22 cellular contexts compared by ENCODE assay signal in the genomic region with DNA sequence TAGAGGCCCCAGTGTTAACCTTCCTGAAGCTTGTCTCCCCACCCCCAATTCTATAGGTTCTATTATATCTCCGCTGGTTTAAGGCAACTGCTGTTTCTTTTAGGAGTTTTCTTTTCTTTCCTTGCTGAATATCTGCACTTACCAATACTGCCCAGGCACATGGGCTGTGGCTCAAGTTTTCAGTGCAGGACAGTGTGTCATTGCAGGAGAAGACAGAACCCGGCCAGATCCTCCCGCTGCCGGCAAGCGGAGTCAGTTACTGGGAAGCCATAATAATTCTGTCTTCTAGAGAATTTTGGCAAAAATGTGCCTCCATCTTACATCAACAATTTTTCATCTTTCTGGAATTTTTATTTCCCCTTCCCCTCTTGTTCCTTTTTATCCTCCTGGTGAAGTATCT.
DNase-seq lines count a peak whose midpoint lies in the region; ATAC-seq and TF ChIP-seq lines count a peak whose summit lies in the region.
"Had no signal": no experiment of that assay in that cellular context is flagged by ENCODE, and none has a peak within 500 bp of the region (broad histone marks: within the 10 kb centered on the region; RNA-seq: fewer than 3 reads in every experiment).

No MANE protein-coding gene starts in this region.

- no peak overlapping the region for H3K4ac ChIP-seq in neuronal stem cell (ENCODE audit: low read length)

- no peak overlapping the region for H3K9ac ChIP-seq in neuronal stem cell (ENCODE audit: low read depth, low read length, poor library complexity)
- H3K9ac ChIP-seq: BLaER1 treated with 17β-estradiol and CSF1 and Interleukin-3, amounts not matched to agents 10 nM and 100 nM had no signal

- no peak overlapping the region for H2BK12ac ChIP-seq in neuronal stem cell (ENCODE audit: low read length)

- H3K27ac ChIP-seq in heart right ventricle, result no peak overlapping the region
- H3K27ac ChIP-seq in neuronal stem cell (replicated peaks; ENCODE audit: low read length), result no peak overlapping the region
- H3K27ac ChIP-seq: 22Rv1; BLaER1 treated with 17β-estradiol and CSF1 and Interleukin-3, amounts not matched to agents 10 nM and 100 nM had no signal

- H3K79me1 ChIP-seq in neuronal stem cell (ENCODE audit: low read depth, low read length), result no peaks in the 10 kb centered on the region

- H2BK5ac ChIP-seq in neuronal stem cell (ENCODE audit: low read length), result no peak overlapping the region

- H3K27me3 ChIP-seq in heart right ventricle (no peaks in the 10 kb centered on the region), neuronal stem cell (ENCODE audit: control insufficient read depth in 3 of 3, insufficient read depth in 3 of 3, low read depth in 1 of 3, low read length in 3 of 3) (no peaks in the 10 kb centered on the region), H7 (ENCODE audit: control insufficient read depth, insufficient read depth, low read length) (no peaks in the 10 kb centered on the region)
- H3K27me3 ChIP-seq: BE2C; BLaER1 treated with 17β-estradiol and CSF1 and Interleukin-3, amounts not matched to agents 10 nM and 100 nM had no signal

- peaks cover 45% of the 10 kb centered on the region for H3K4me1 Mint-ChIP-seq in nephron progenitor cell
- H3K4me1 Mint-ChIP-seq: CD14-positive monocyte, GM23338 had no signal

- no peak overlapping the region for H4K8ac ChIP-seq in neuronal stem cell (ENCODE audit: low read depth, low read length)

- H3K4me1 ChIP-seq in heart right ventricle (peaks cover 6 to 36% (median 31%) of the 10 kb centered on the region in 9 donors), neuronal stem cell (ENCODE audit: control insufficient read depth in 2 of 2, insufficient read depth in 1 of 2, low read depth in 1 of 2, low read length in 2 of 2) (peaks cover 12 to 21% of the 10 kb centered on the region in 2 donors)
- H3K4me1 ChIP-seq: BE2C, HAP-1 had no signal

- H3K4me3 ChIP-seq in heart right ventricle (no peak overlapping the region), neuronal stem cell (ENCODE audit: low read length in 2 of 2) (no peak overlapping the region), H7 (ENCODE audit: insufficient read depth, low read depth, low read length) (no peak overlapping the region)
- H3K4me3 ChIP-seq: BLaER1 treated with 17β-estradiol and CSF1 and Interleukin-3, amounts not matched to agents 10 nM and 100 nM; GM12878; GM23338; HAP-1 had no signal

- no peak overlapping the region for H3K14ac ChIP-seq in neuronal stem cell (ENCODE audit: low read length)

- intact Hi-C loops in Right ventricle myocardium inferior (cut with DNase I) (no loop called here), heart right ventricle (cut with DNase I) (no loop called here), sciatic nerve (cut with DNase I) (no loop called here)

- DNase-seq in Right ventricle myocardium inferior (ENCODE audit: missing footprints) (peak; percentile 63), heart right ventricle (no peak), nephron progenitor cell (no peak), neuronal stem cell (ENCODE audit: low spot score) (no peak), H7 (no peak), NCI-H1092 (lab: John Stamatoyannopoulos, UW) (no peak), sciatic nerve (ENCODE audit: low spot score) (no peak)
- DNase-seq: AML-193; BE2C; CD4-positive, alpha-beta T cell; CD8-positive, alpha-beta memory T cell; DMS 273 treated with DMSO at 0.1 percent for 48 hours; DMS79; EL; GDM1; HFFc6 had no signal

- peaks cover 5% of the 10 kb centered on the region for H3K27me3 Mint-ChIP-seq in nephron progenitor cell (ENCODE audit: low read depth, poor library complexity)
- H3K27me3 Mint-ChIP-seq: CD4-positive, alpha-beta T cell; CD8-positive, alpha-beta memory T cell had no signal

- H3K9me3 ChIP-seq in heart right ventricle, result no peaks in the 10 kb centered on the region
- H3K9me3 ChIP-seq in neuronal stem cell (replicated peaks in 1 of 2; ENCODE audit: control insufficient read depth in 2 of 2, insufficient read depth in 1 of 2, low read depth in 1 of 2, low read length in 2 of 2), result no peaks in the 10 kb centered on the region
- H3K9me3 ChIP-seq: BE2C; BLaER1 treated with 17β-estradiol and CSF1 and Interleukin-3, amounts not matched to agents 10 nM and 100 nM; HAP-1 had no signal

- H4K91ac ChIP-seq in neuronal stem cell (ENCODE audit: low read depth, low read length, poor library complexity), result no peak overlapping the region

- H3K36me3 Mint-ChIP-seq in nephron progenitor cell (ENCODE audit: low read depth), result no peaks in the 10 kb centered on the region
- H3K36me3 Mint-ChIP-seq: CD14-positive monocyte; CD8-positive, alpha-beta memory T cell had no signal

- H3K4me3 Mint-ChIP-seq in nephron progenitor cell, result no peak overlapping the region
- H3K4me3 Mint-ChIP-seq: CD14-positive monocyte; CD4-positive, alpha-beta T cell; CD8-positive, alpha-beta memory T cell; GM23338; HFFc6 had no signal

- H3K36me3 ChIP-seq in heart right ventricle (no peaks in the 10 kb centered on the region), neuronal stem cell (replicated peaks in 1 of 2; ENCODE audit: control insufficient read depth in 2 of 2, insufficient read depth in 2 of 2, low read length in 2 of 2) (no peaks in the 10 kb centered on the region), H7 (replicated peaks; ENCODE audit: control insufficient read depth, insufficient read depth, low read length) (no peaks in the 10 kb centered on the region)
- H3K36me3 ChIP-seq: BE2C; BLaER1 treated with 17β-estradiol and CSF1 and Interleukin-3, amounts not matched to agents 10 nM and 100 nM; HAP-1 had no signal

- 94% methylated on average over 5 of the region's 5 CpGs for WGBS in heart right ventricle, 2 donors
- no CpG with 5 or more reads among the region's 5 CpGs for WGBS in neuronal stem cell (ENCODE audit: extremely low coverage in 2 of 2, insufficient read length in 2 of 2, insufficient replicate concordance in 1 of 2), 2 donors

- ATAC-seq in Right ventricle myocardium inferior (no peak), heart right ventricle (no peak), sciatic nerve (no peak)
- ATAC-seq: GM12878, GM23338 had no signal

- H3K27ac Mint-ChIP-seq in nephron progenitor cell, result peak overlapping the region; percentile 8
- H3K27ac Mint-ChIP-seq: CD4-positive, alpha-beta T cell; GM23338; HFFc6 had no signal

- peak overlapping the region; percentile 50 for H2AFZ ChIP-seq in neuronal stem cell (ENCODE audit: low read length)
- H2AFZ ChIP-seq: GM23338 had no signal

- H3K23ac ChIP-seq in neuronal stem cell (ENCODE audit: low read depth, low read length, poor library complexity), result no peak overlapping the region

- H3K4me2 ChIP-seq in neuronal stem cell (ENCODE audit: insufficient read depth, low read length, poor library complexity, severe bottlenecking), result no peak overlapping the region
- H3K4me2 ChIP-seq: BLaER1 treated with 17β-estradiol and CSF1 and Interleukin-3, amounts not matched to agents 10 nM and 100 nM; GM23338 had no signal

- H2BK15ac ChIP-seq in neuronal stem cell (ENCODE audit: low read length), result no peak overlapping the region

- no peaks in the 10 kb centered on the region for H3K9me3 Mint-ChIP-seq in nephron progenitor cell
- H3K9me3 Mint-ChIP-seq: CD4-positive, alpha-beta T cell; CD8-positive, alpha-beta memory T cell; GM23338 had no signal

- H2AK5ac ChIP-seq in neuronal stem cell (ENCODE audit: low read depth, low read length), result no peak overlapping the region

- H3K18ac ChIP-seq in neuronal stem cell (ENCODE audit: low read length), result no peak overlapping the region

- TF ChIP-seq CTCF in heart right ventricle (IDR thresholded peaks at IDR 0.05) (no peak), nephron progenitor cell (IDR thresholded peaks at IDR 0.05) (no peak)

- H2BK120ac ChIP-seq in neuronal stem cell (ENCODE audit: low read depth, low read length), result no peak overlapping the region
